ENCODE assay signal across 9 cellular contexts in genomic region chr12:6375269-6376078, GRCh38. TPM values are rescaled to one million over a fixed set of nuclear protein-coding genes. Genes with fewer than 3 reads are reported as not detected.
DNase-seq lines count a peak whose midpoint lies in the region; ATAC-seq and TF ChIP-seq lines count a peak whose summit lies in the region.
"Had no signal": no experiment of that assay in that cellular context is flagged by ENCODE, and none has a peak within 500 bp of the region (broad histone marks: within the 10 kb centered on the region; RNA-seq: fewer than 3 reads in every experiment).

SCNN1A (minus strand) TSS chr12:6375563; CDS start chr12:6374783, 780 bp downstream.

- TF ChIP-seq EP300 in tibial nerve (IDR thresholded peaks at IDR 0.05): no peak

- peaks cover 5 to 96% (median 47%) of the 10 kb centered on the region in 4 donors for H3K4me1 ChIP-seq in tibial nerve

- no peaks in the 10 kb centered on the region for H3K9me3 Mint-ChIP-seq in activated T-cell treated with anti-CD3 and anti-CD28 coated beads, Interleukin-2, amount 50 U/mL, for 24 hours
- no peaks in the 10 kb centered on the region for H3K9me3 Mint-ChIP-seq in activated naive CD8-positive, alpha-beta T cell (ENCODE audit: low read depth)

- peak; percentile 57 for ATAC-seq in left lobe of liver
- ATAC-seq in HG03139 (IDR thresholded peaks at IDR 0.05; ENCODE audit: unreplicated experiment): no peak

- WGBS in tibial nerve, 2 donors: 81 to 85% methylated on average over 15 of the region's 15 CpGs

- H3K27me3 ChIP-seq in tibial nerve: no peaks in the 10 kb centered on the region

- H3K9me3 ChIP-seq in tibial nerve: no peaks in the 10 kb centered on the region

- TF ChIP-seq POLR2A in tibial nerve (IDR thresholded peaks at IDR 0.05): no peak

- DNase-seq in activated T-cell treated with anti-CD3 and anti-CD28 coated beads, Interleukin-2, amount 50 U/mL, for 24 hours: no peak
- no peak for DNase-seq in activated T-cell treated with anti-CD3 and anti-CD28 coated beads, Interleukin-2, amount 50 U/mL, for 48 hours
- DNase-seq in left lobe of liver (ENCODE audit: low spot score) (peak; percentile 69), tibial nerve (ENCODE audit: low spot score in 2 of 2) (no peak), DMS 273 (lab: John Stamatoyannopoulos, UW; ENCODE audit: unreplicated experiment) (no peak), DMS114 treated with DMSO at 0.1 percent for 48 hours (lab: John Stamatoyannopoulos, UW; ENCODE audit: unreplicated experiment) (no peak)
- DNase-seq: KG1 had no signal

- no peaks in the 10 kb centered on the region for H3K27me3 Mint-ChIP-seq in activated T-cell treated with anti-CD3 and anti-CD28 coated beads, Interleukin-2, amount 50 U/mL, for 24 hours
- no peaks in the 10 kb centered on the region for H3K27me3 Mint-ChIP-seq in activated naive CD8-positive, alpha-beta T cell

- TF ChIP-seq CTCF in tibial nerve (IDR thresholded peaks at IDR 0.05): no peak

- H3K36me3 Mint-ChIP-seq in activated T-cell treated with anti-CD3 and anti-CD28 coated beads, Interleukin-2, amount 50 U/mL, for 24 hours (ENCODE audit: low read depth): no peaks in the 10 kb centered on the region
- H3K36me3 Mint-ChIP-seq in activated naive CD8-positive, alpha-beta T cell: no peaks in the 10 kb centered on the region

- peak within 1 kb of the TSS in 1 of 4 donors; percentile 16 for H3K4me3 ChIP-seq in tibial nerve

- H3K4me1 Mint-ChIP-seq in activated T-cell treated with anti-CD3 and anti-CD28 coated beads, Interleukin-2, amount 50 U/mL, for 24 hours (ENCODE audit: low read depth): peaks cover 43% of the 10 kb centered on the region
- peaks cover 39% of the 10 kb centered on the region for H3K4me1 Mint-ChIP-seq in activated naive CD8-positive, alpha-beta T cell (ENCODE audit: low read depth)

- no peaks in the 10 kb centered on the region for H3K36me3 ChIP-seq in tibial nerve

- peak within 1 kb of the TSS; percentile 35 for H3K27ac Mint-ChIP-seq in activated T-cell treated with anti-CD3 and anti-CD28 coated beads, Interleukin-2, amount 50 U/mL, for 24 hours
- H3K27ac Mint-ChIP-seq in activated naive CD8-positive, alpha-beta T cell: peak within 1 kb of the TSS; percentile 34

- peak within 1 kb of the TSS; percentile 48 for H3K4me3 Mint-ChIP-seq in activated T-cell treated with anti-CD3 and anti-CD28 coated beads, Interleukin-2, amount 50 U/mL, for 24 hours
- H3K4me3 Mint-ChIP-seq in activated naive CD8-positive, alpha-beta T cell: peak within 1 kb of the TSS; percentile 75

- peak within 1 kb of the TSS; percentile 61 to 95 (median 76) for H3K27ac ChIP-seq in tibial nerve

RNA-seq across cellular contexts. Expression of gene SCNN1A, which starts in this region (rescaled TPM):
- total RNA-seq in left lobe of liver: 6.8 TPM
- 10 to 100 TPM; 15.9 to 46.5 (median 18.8) TPM for total RNA-seq in tibial nerve
